Comparison of ENCODE assay signal across 2 cellular contexts in genomic region chr6:151546941-151547659, GRCh38.
TF ChIP-seq lines count a peak whose summit lies in the region.

No MANE protein-coding gene starts in this region.

TF ChIP-seq in HepG2, 621 proteins besides CTCF, POLR2A, EP300 and RAD21:
- no peak for TF ChIP-seq ZBTB37 (CRISPR knock-in tag; IDR thresholded peaks at IDR 0.05)
- no peak for TF ChIP-seq ZNF414 (CRISPR knock-in tag; IDR thresholded peaks at IDR 0.05)
- TF ChIP-seq ZNF574 (CRISPR knock-in tag; IDR thresholded peaks at IDR 0.05) = peak; percentile 49; the same call in 1 of the 2 replicates

TF ChIP-seq in K562, 482 proteins besides CTCF, POLR2A, EP300 and RAD21:
- TF ChIP-seq SNAPC5 (CRISPR knock-in tag; IDR thresholded peaks at IDR 0.05) (no peak), HMGXB4 (CRISPR knock-in tag; IDR thresholded peaks at IDR 0.05) (no peak), SNIP1 (IDR thresholded peaks at IDR 0.05; ENCODE audit: low read depth) (0 out of 2 replicates have a peak, but pooled peaks have one; percentile 27), RBFOX2 (IDR thresholded peaks at IDR 0.05; ENCODE audit: low read depth, low read length) (no peak), ZBTB26 (CRISPR knock-in tag; IDR thresholded peaks at IDR 0.05) (no peak), ZNF609 (CRISPR knock-in tag; IDR thresholded peaks at IDR 0.05; ENCODE audit: borderline replicate concordance) (no peak), MCM7 (IDR thresholded peaks at IDR 0.05) (no peak), NR1H2 (CRISPR knock-in tag; IDR thresholded peaks at IDR 0.05) (no peak), SRSF3 (IDR thresholded peaks at IDR 0.05; ENCODE audit: insufficient read depth, low read length) (no peak), BRCA1 (IDR thresholded peaks at IDR 0.05) (no peak), BRCA1 (CRISPR knock-in tag; IDR thresholded peaks at IDR 0.05) (no peak), CTCFL (IDR thresholded peaks at IDR 0.05; ENCODE audit: borderline replicate concordance, insufficient read depth, low read depth, low read length, poor library complexity, severe bottlenecking) (peak; percentile 49), ZBTB8A (IDR thresholded peaks at IDR 0.05; ENCODE audit: partially characterized antibody) (no peak), ZNF639 (CRISPR knock-in tag; conservative IDR thresholded peaks at IDR 0.05 in 1 of 2, IDR thresholded peaks at IDR 0.05 in 1 of 2) (no peak), ZC3H8 (IDR thresholded peaks at IDR 0.05) (no peak), MGA (IDR thresholded peaks at IDR 0.05) (peak; percentile 15; the same call in 1 of the 2 replicates), ZNF311 (CRISPR knock-in tag; IDR thresholded peaks at IDR 0.05) (no peak), GATA2 (CRISPR knock-in tag; IDR thresholded peaks at IDR 0.05) (no peak), ZNF77 (CRISPR knock-in tag; IDR thresholded peaks at IDR 0.05) (no peak)
TF ChIP-seq in K562: peak in this region for 3.
